ENCODE assay signal across 16 cellular contexts in genomic region chr19:57620673-57621348, GRCh38. TPM values are rescaled to one million over a fixed set of nuclear protein-coding genes. Genes with fewer than 3 reads are reported as not detected.
A peak's percentile ranks its signal among the peaks of the same experiment; 100 is the strongest.
DNase-seq lines count a peak whose midpoint lies in the region; FAIRE-seq and TF ChIP-seq lines count a peak whose summit lies in the region.
"Had no signal": no experiment of that assay in that cellular context is flagged by ENCODE, and none has a peak within 500 bp of the region (broad histone marks: within the 10 kb centered on the region; RNA-seq: fewer than 3 reads in every experiment).

No MANE protein-coding gene starts in this region.

- H3K23ac ChIP-seq in H9 (ENCODE audit: insufficient read length, low read depth, low read length): no peak overlapping the region

- no peaks in the 10 kb centered on the region for H3K9me2 ChIP-seq in PC-9 (ENCODE audit: insufficient read depth)

- H4K91ac ChIP-seq in H9 (ENCODE audit: insufficient read length, low read depth, low read length): no peak overlapping the region

- H3K36me3 ChIP-seq in PC-9 (ENCODE audit: low read depth): peaks cover 83% of the 10 kb centered on the region
- H3K36me3 ChIP-seq in stomach smooth muscle (ENCODE audit: control insufficient read depth in 2 of 2, insufficient read depth in 2 of 2, low read length in 2 of 2): peaks cover 71 to 79% of the 10 kb centered on the region in 2 donors
- peaks cover 80% of the 10 kb centered on the region for H3K36me3 ChIP-seq in BE2C

- POLR2A ChIA-PET in PC-9 (lab: Charles Lee; ENCODE audit: unreplicated experiment): no interaction called here

- H3K56ac ChIP-seq in H9 (ENCODE audit: insufficient read length, low read depth, low read length): no peak overlapping the region

- no TSS peak for BruUV-seq in PC-9 (replicated peaks; lab: Mats Ljungman, UMichigan)

- FAIRE-seq in HTR-8/SVneo (lab: Jason Lieb, UNC): no peak

- H3K4me3 Mint-ChIP-seq in H9: no peak overlapping the region
- H3K4me3 Mint-ChIP-seq: natural killer cell; T-helper 1 cell treated with Interleukin-12 subunit alpha and Interleukin-12 subunit beta and Interleukin-4 antibody, amounts not matched to agents 30 μg/mL and 1 μg/mL, for 36 hours had no signal

- H3K9me3 ChIP-seq in PC-9 (ENCODE audit: insufficient read depth, low read depth) (peaks cover 94% of the 10 kb centered on the region), stomach smooth muscle (ENCODE audit: control insufficient read depth in 2 of 2, low read length in 2 of 2) (peaks cover 79 to 85% of the 10 kb centered on the region in 2 donors), H9 (ENCODE audit: control insufficient read depth, low read depth, low read length) (peaks cover 71% of the 10 kb centered on the region), BE2C (peaks cover 28% of the 10 kb centered on the region)

- TF ChIP-seq CTCF in PC-9 (conservative IDR thresholded peaks at IDR 0.05) (no peak), H9 (conservative IDR thresholded peaks at IDR 0.05) (no peak), BE2C (IDR thresholded peaks at IDR 0.05; ENCODE audit: low read depth, low read length) (no peak)

- H4K5ac ChIP-seq in H9 (ENCODE audit: insufficient read length, low read depth, low read length): no peak overlapping the region

- H3K14ac ChIP-seq in H9 (ENCODE audit: insufficient read depth, low read length): no peak overlapping the region

- H3K27me3 Mint-ChIP-seq in H9 (ENCODE audit: low read depth): no peaks in the 10 kb centered on the region; the same call in none of the 2 replicates

- DNase-seq in NCI-H2227 (lab: John Stamatoyannopoulos, UW; ENCODE audit: unreplicated experiment) (peak; percentile 42), NCI-H2227 treated with DMSO at 0.1 percent for 48 hours (lab: John Stamatoyannopoulos, UW) (no peak), PC-9 (no peak), fibroblast of peridontal ligament (ENCODE audit: extremely low read depth) (peak; percentile 17), HTR-8/SVneo (ENCODE audit: insufficient read length, low spot score) (no peak), H9 (no peak), BE2C (no peak)
- DNase-seq: activated CD4-positive, alpha-beta T cell treated with anti-CD3 and anti-CD28 coated beads, Interleukin-2, amount 50 U/mL, for 48 hours; DMS79 treated with DMSO at 0.1 percent for 48 hours; foreskin melanocyte; natural killer cell; NCI-H2081; thyroid gland had no signal

- peaks cover 10% of the 10 kb centered on the region for H3K79me1 ChIP-seq in H9 (ENCODE audit: insufficient read depth, low read depth, low read length, poor library complexity, severe bottlenecking)

- H2AFZ ChIP-seq in PC-9 (no peak overlapping the region), H9 (ENCODE audit: low read length) (no peak overlapping the region)

- H3K4me3 ChIP-seq in PC-9 (peak overlapping the region; percentile 10; the same call in 1 of the 2 replicates), stomach smooth muscle (ENCODE audit: low read length in 2 of 2) (peak overlapping the region; percentile 1 to 45), BE2C (ENCODE audit: low read depth, low read length) (no peak overlapping the region)
- H3K4me3 ChIP-seq: skin epidermis, thyroid gland had no signal

- no CpG with 5 or more reads among the region's 10 CpGs for WGBS in H9 (ENCODE audit: extremely low coverage, insufficient read length, low lambda C conversion rate)

- H2BK12ac ChIP-seq in H9 (ENCODE audit: insufficient read length, low read depth, low read length): no peak overlapping the region

- H3K4me1 Mint-ChIP-seq in H9: no peaks in the 10 kb centered on the region

- no peak overlapping the region for H4K8ac ChIP-seq in H9 (replicated peaks; ENCODE audit: insufficient read length, low read depth, low read length)

- H3K9ac ChIP-seq in stomach smooth muscle (ENCODE audit: low read length in 2 of 2): no peak overlapping the region
- no peak overlapping the region for H3K9ac ChIP-seq in H9 (ENCODE audit: extremely low read depth, insufficient read length, low read length)

- no peak overlapping the region for H2BK20ac ChIP-seq in H9 (ENCODE audit: low read depth, low read length, poor library complexity, severe bottlenecking)

- no peak overlapping the region for H3K27ac ChIP-seq in PC-9
- no peak overlapping the region for H3K27ac ChIP-seq in stomach smooth muscle (ENCODE audit: low read length)
- H3K27ac ChIP-seq in H9 (ENCODE audit: insufficient read length, low read depth, low read length): no peak overlapping the region
- H3K27ac ChIP-seq: skin epidermis, thyroid gland had no signal

- H3F3A ChIP-seq in PC-9 (ENCODE audit: insufficient read depth, low read depth): peaks cover 8% of the 10 kb centered on the region

- no peak overlapping the region for H2AK5ac ChIP-seq in H9 (ENCODE audit: insufficient read length, low read length)

- H2BK15ac ChIP-seq in H9 (ENCODE audit: low read depth, low read length): no peak overlapping the region

- H3K27ac Mint-ChIP-seq in H9: no peak overlapping the region
- H3K27ac Mint-ChIP-seq: natural killer cell; T-helper 1 cell treated with Interleukin-12 subunit alpha and Interleukin-12 subunit beta and Interleukin-4 antibody, amounts not matched to agents 30 μg/mL and 1 μg/mL, for 36 hours had no signal

- H3T11ph ChIP-seq in H9 (ENCODE audit: low read length): no peak overlapping the region

- no peaks in the 10 kb centered on the region for H4K20me1 ChIP-seq in PC-9 (ENCODE audit: insufficient read depth)
- no peaks in the 10 kb centered on the region for H4K20me1 ChIP-seq in H9 (ENCODE audit: control insufficient read depth, insufficient read depth, insufficient read length)

- no peak overlapping the region for H2BK120ac ChIP-seq in H9 (ENCODE audit: low read depth, low read length, poor library complexity, severe bottlenecking)

- no peak overlapping the region for H2BK5ac ChIP-seq in H9 (ENCODE audit: insufficient read length, low read length)

- no peak overlapping the region for H3K18ac ChIP-seq in H9 (ENCODE audit: insufficient read length, low read depth, low read length)

- H3K27me3 ChIP-seq in PC-9 (ENCODE audit: insufficient read depth, low read depth) (no peaks in the 10 kb centered on the region), stomach smooth muscle (ENCODE audit: control insufficient read depth in 1 of 2, insufficient read depth in 2 of 2, low read length in 2 of 2) (no peaks in the 10 kb centered on the region), H9 (ENCODE audit: insufficient read depth, low read length) (no peaks in the 10 kb centered on the region), BE2C (no peaks in the 10 kb centered on the region)
- H3K27me3 ChIP-seq: thyroid gland had no signal

- no peak overlapping the region for H3K4ac ChIP-seq in H9 (ENCODE audit: low read depth, low read length)

- H3K79me2 ChIP-seq in PC-9 (ENCODE audit: low read depth) (peaks cover 20% of the 10 kb centered on the region), H9 (ENCODE audit: insufficient read depth, low read length) (peaks cover 32% of the 10 kb centered on the region; the same call in 1 of the 2 replicates)

- H3K23me2 ChIP-seq in H9 (ENCODE audit: insufficient read length, low read depth, low read length, poor library complexity, severe bottlenecking): no peaks in the 10 kb centered on the region

- H3K36me3 Mint-ChIP-seq in H9 (ENCODE audit: insufficient read depth in 1 of 3, low read depth in 3 of 3): peaks cover 94 to 98% (median 97%) of the 10 kb centered on the region in 3 experiments

- peaks cover 93 to 98% of the 10 kb centered on the region in 2 experiments for H3K9me3 Mint-ChIP-seq in H9

- CTCF ChIA-PET in PC-9 (lab: Charles Lee): no interaction called here

- H3K4me1 ChIP-seq in PC-9 (replicated peaks; ENCODE audit: insufficient read depth): no peaks in the 10 kb centered on the region
- no peaks in the 10 kb centered on the region for H3K4me1 ChIP-seq in stomach smooth muscle (ENCODE audit: control insufficient read depth, insufficient read depth, low read length)
- H3K4me1 ChIP-seq in H9 (ENCODE audit: insufficient read depth, low read length): no peaks in the 10 kb centered on the region
- H3K4me1 ChIP-seq in BE2C: no peaks in the 10 kb centered on the region
- H3K4me1 ChIP-seq: thyroid gland had no signal

- H3K4me2 ChIP-seq in PC-9 (no peak overlapping the region), H9 (ENCODE audit: insufficient read depth, insufficient read length, low read length) (no peak overlapping the region)

- intact Hi-C loops in PC-9 (cut with micrococcal nuclease; ENCODE audit: unreplicated experiment): no loop called here

RNA-seq across cellular contexts. Expression of gene ZNF134, which starts 6.8 kb away (rescaled TPM):
- total RNA-seq in PC-9 (2021): 16.5 and 19.1 TPM in 2 replicates
- total RNA-seq in H9 (2021): 43.2 and 44.1 TPM in 2 replicates
- 26.0 TPM for polyA plus RNA-seq in BE2C (2012; ENCODE audit: insufficient read depth, insufficient read length, low read depth)

RNA-seq across cellular contexts. Expression of gene ZNF211, which starts 12.2 kb away (rescaled TPM):
- total RNA-seq in PC-9 (2021) (7.9 and 11.4 TPM in 2 replicates), H9 (2021) (12.9 and 14.8 TPM in 2 replicates)
- 13.3 TPM for polyA plus RNA-seq in BE2C (2012; ENCODE audit: insufficient read depth, insufficient read length, low read depth)

RNA-seq across cellular contexts. Expression of gene ZNF530, which starts 21.1 kb away (rescaled TPM):
- total RNA-seq in PC-9 (2021): 9.5 and 10.5 TPM in 2 replicates
- 7.9 and 9.3 TPM in 2 replicates for total RNA-seq in H9 (2021)
- 6.5 TPM for polyA plus RNA-seq in BE2C (2012; ENCODE audit: insufficient read depth, insufficient read length, low read depth)

RNA-seq across cellular contexts. Expression of gene ZIK1, which starts 36.9 kb away (rescaled TPM):
- total RNA-seq in PC-9 (2021) (2.2 TPM in 2 replicates), H9 (2021) (27.8 and 28.1 TPM in 2 replicates)
- polyA plus RNA-seq in BE2C (2012; ENCODE audit: insufficient read depth, insufficient read length, low read depth): 9.0 TPM

RNA-seq across cellular contexts. Expression of gene ZNF416, which starts 42.1 kb away (rescaled TPM):
- total RNA-seq in PC-9 (2021): 4.8 and 5.6 TPM in 2 replicates
- total RNA-seq in H9 (2021): 10.9 and 11.4 TPM in 2 replicates
- 4.9 TPM for polyA plus RNA-seq in BE2C (2012; ENCODE audit: insufficient read depth, insufficient read length, low read depth)

Comparison
In these comparisons a context has a peak if more than half of its experiments do, and no peak if none do; other contexts are left out.
1. DNase-seq: peak in NCI-H2227 (single experiment) and fibroblast of peridontal ligament (single experiment); none in NCI-H2227 treated with DMSO at 0.1 percent for 48 hours (single experiment), PC-9 (0 of 2), HTR-8/SVneo (single experiment), H9 (single experiment) and BE2C (single experiment).